Comparison of ENCODE assay signal across 10 cellular contexts in genomic region chr2:38374978-38375377, GRCh38. TPM values are rescaled to one million over a fixed set of nuclear protein-coding genes. Genes with fewer than 3 reads are reported as not detected.
DNase-seq lines count a peak whose midpoint lies in the region; ATAC-seq and TF ChIP-seq lines count a peak whose summit lies in the region.
"Had no signal": no experiment of that assay in that cellular context is flagged by ENCODE, and none has a peak within 500 bp of the region (broad histone marks: within the 10 kb centered on the region; RNA-seq: fewer than 3 reads in every experiment).

No MANE protein-coding gene starts in this region.

- WGBS in ovary, 3 donors: 28 to 61% (median 31%) methylated on average over 2 of the region's 2 CpGs

- H3K4me3 ChIP-seq in Caco-2 (ENCODE audit: low read depth, low read length) (peak overlapping the region; percentile 48), epithelial cell of esophagus (ENCODE audit: low read length) (peak overlapping the region; percentile 92), ovary (peak overlapping the region; percentile 73)

- intact Hi-C loops in Caco-2 (cut with micrococcal nuclease; ENCODE audit: unreplicated experiment): loop anchor here (5.0 kb wide), 2 partner anchors 88 to 377 kb away; partner anchors contain the start of gene SRSF7
- intact Hi-C loops in ovary (cut with DNase I): loop anchor here (10.0 kb wide), 4 partner anchors 130 to 230 kb away; partner anchors contain the start of gene HNRNPLL (in 1 of the 4)

- no peaks in the 10 kb centered on the region for H3K27me3 Mint-ChIP-seq in Caco-2 (ENCODE audit: insufficient read depth, unreplicated experiment)
- H3K27me3 Mint-ChIP-seq: activated B cell treated with CpG ODN at 0.5 μM for 24 hours had no signal

- TF ChIP-seq CTCF in Caco-2 (IDR thresholded peaks at IDR 0.05; ENCODE audit: insufficient read depth in 1 of 2, low read depth in 1 of 2, low read length in 1 of 2, severe bottlenecking in 1 of 2, unreplicated experiment in 1 of 2): no peak
- TF ChIP-seq CTCF in epithelial cell of esophagus (IDR thresholded peaks at IDR 0.05; ENCODE audit: insufficient read depth, low read depth, low read length, missing control alignments): no peak
- no peak for TF ChIP-seq CTCF in ovary (IDR thresholded peaks at IDR 0.05)

- no peak for ATAC-seq in GM21717 (IDR thresholded peaks at IDR 0.05; ENCODE audit: unreplicated experiment)

- no peak for TF ChIP-seq EP300 in ovary (IDR thresholded peaks at IDR 0.05)

- peak overlapping the region; percentile 94 for H3K27ac Mint-ChIP-seq in Caco-2 (ENCODE audit: unreplicated experiment)
- H3K27ac Mint-ChIP-seq: activated B cell treated with CpG ODN at 0.5 μM for 24 hours had no signal

- POLR2A ChIA-PET in Caco-2 (lab: Charles Lee): interaction anchor here (0.6 to 1.1 kb wide), 3 partner anchors 71 to 1408 kb away, joined by 3 to 6 read pairs (median 6); partner anchors contain the start of gene SRSF7

- H3K27ac ChIP-seq in ovary: peak overlapping the region in 1 of 2 donors; percentile 15

- H3K4me1 ChIP-seq in Caco-2 (peaks cover 21% of the 10 kb centered on the region), ovary (ENCODE audit: insufficient read depth) (peaks cover 5% of the 10 kb centered on the region)

- peak in 1 of 2 experiments; percentile 37 for DNase-seq in Caco-2
- peak; percentile 1 for DNase-seq in NCI-H69 (lab: John Stamatoyannopoulos, UW)
- DNase-seq in epithelial cell of esophagus (ENCODE audit: low read depth): peak; percentile 27
- no peak for DNase-seq in ovary
- DNase-seq in DMS153 treated with DMSO at 0.1 percent for 48 hours (lab: John Stamatoyannopoulos, UW; ENCODE audit: unreplicated experiment): no peak
- no peak for DNase-seq in stimulated activated CD4-positive, alpha-beta T cell treated with anti-CD3 and anti-CD28 coated beads, Interleukin-2, amount 100 ng/mL, for 24 hours
- DNase-seq in DMS153 (lab: John Stamatoyannopoulos, UW): no peak
- DNase-seq: activated B cell treated with CpG ODN at 0.5 μM for 24 hours, substantia nigra had no signal

- TF ChIP-seq POLR2A in ovary (IDR thresholded peaks at IDR 0.05): no peak

- CTCF ChIA-PET in Caco-2 (lab: Charles Lee): interaction anchor here (0.6 to 2.6 kb wide), 6 partner anchors 9 to 133 kb away, joined by 3 to 16 read pairs (median 4); no protein-coding TSS in a partner anchor

- H3K27me3 ChIP-seq in Caco-2 (replicated peaks; ENCODE audit: control insufficient read depth, insufficient read depth, low read length) (no peaks in the 10 kb centered on the region), ovary (no peaks in the 10 kb centered on the region)

- H3K36me3 ChIP-seq in Caco-2 (ENCODE audit: control insufficient read depth, insufficient read depth, low read length) (no peaks in the 10 kb centered on the region), ovary (no peaks in the 10 kb centered on the region)

- no TSS peak for BruUV-seq in Caco-2 (replicated peaks; lab: Mats Ljungman, UMichigan)

- H3K4me1 Mint-ChIP-seq in Caco-2 (ENCODE audit: low read depth, unreplicated experiment): peaks cover 35% of the 10 kb centered on the region

- H3K9me3 ChIP-seq in Caco-2 (no peaks in the 10 kb centered on the region), ovary (no peaks in the 10 kb centered on the region)

- peaks cover 23% of the 10 kb centered on the region for H3K36me3 Mint-ChIP-seq in Caco-2 (ENCODE audit: insufficient read depth, unreplicated experiment)

- H3K9me3 Mint-ChIP-seq in Caco-2 (ENCODE audit: unreplicated experiment): no peaks in the 10 kb centered on the region
- H3K9me3 Mint-ChIP-seq: activated B cell treated with CpG ODN at 0.5 μM for 24 hours had no signal

- peak overlapping the region; percentile 80 for H3K4me3 Mint-ChIP-seq in Caco-2 (ENCODE audit: unreplicated experiment)

RNA-seq across cellular contexts. Expression of gene ATL2, which starts 2.1 kb away (rescaled TPM):
- total RNA-seq in Caco-2 (2022) (107 and 113 TPM in 2 replicates), ovary (100 to 1,000 TPM in 2 of 7 donors, 10 to 100 TPM in 5; 75.2 to 149 (median 96.3) TPM)
- polyA plus RNA-seq in ovary: 10 to 100 TPM; 47.9 to 53.6 TPM

Comparison
In these comparisons a context has a peak if more than half of its experiments do, and no peak if none do; other contexts are left out.
1. DNase-seq: peak in NCI-H69 (single experiment) and epithelial cell of esophagus (single experiment); none in ovary (0 of 5), DMS153 treated with DMSO at 0.1 percent for 48 hours (single experiment), stimulated activated CD4-positive, alpha-beta T cell treated with anti-CD3 and anti-CD28 coated beads, Interleukin-2, amount 100 ng/mL, for 24 hours (0 of 2) and DMS153 (single experiment).
2. Peak in every context shown above with its lines, with median percentiles within 50 percentile points of each other: H3K4me3 ChIP-seq.